1 cellular context compared by ENCODE assay signal in genomic region chr2:87056435-87056834, GRCh38. TPM values are rescaled to one million over a fixed set of nuclear protein-coding genes. Genes with fewer than 3 reads are reported as not detected.
"Had no signal": no experiment of that assay in that cellular context is flagged by ENCODE, and none has a peak within 500 bp of the region (broad histone marks: within the 10 kb centered on the region; RNA-seq: fewer than 3 reads in every experiment).

No MANE protein-coding gene starts in this region.

RNA-seq across cellular contexts. Expression of gene PLGLB1, which starts 34.8 kb away (rescaled TPM):
- total RNA-seq: ascending aorta had no signal
